Comparison of ENCODE assay signal across 8 cellular contexts in the genomic region with DNA sequence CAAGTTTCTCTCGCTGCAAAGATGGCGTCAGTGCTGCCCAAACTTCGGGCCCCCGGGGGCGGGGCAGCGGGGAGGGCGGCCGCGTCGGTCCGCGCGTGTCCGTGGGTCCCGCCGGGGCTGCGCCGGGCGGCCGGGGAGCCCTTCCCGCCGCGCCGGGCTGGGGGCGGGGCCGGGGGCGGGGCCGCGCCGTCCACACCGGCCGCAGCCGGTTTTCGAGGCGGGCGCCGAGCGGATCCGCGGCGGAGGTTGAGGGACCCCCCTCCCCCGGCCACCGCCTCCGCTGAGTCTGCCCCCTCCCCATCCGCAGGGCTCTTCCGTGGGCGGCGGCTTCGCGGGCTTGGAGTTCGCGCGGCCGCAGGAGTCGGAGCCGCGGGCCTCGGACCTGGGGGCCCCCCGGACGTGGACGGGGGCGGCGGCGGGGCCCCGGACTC. TPM values are rescaled to one million over a fixed set of nuclear protein-coding genes. Genes with fewer than 3 reads are reported as not detected.
DNase-seq lines count a peak whose midpoint lies in the region; ATAC-seq, FAIRE-seq and TF ChIP-seq lines count a peak whose summit lies in the region.

No MANE protein-coding gene starts in this region.

- DNase-seq in DMS53 treated with DMSO at 0.1 percent for 48 hours (lab: John Stamatoyannopoulos, UW; ENCODE audit: unreplicated experiment) (peak; percentile 15), SJCRH30 (peak in 1 of 2 experiments; percentile 58), bronchial epithelial cell (ENCODE audit: low read depth) (no peak), immature natural killer cell (peak; percentile 49 to 67 (median 55)), CD14-positive monocyte (ENCODE audit: low spot score) (no peak), GF-D8 (lab: John Stamatoyannopoulos, UW) (no peak)
- peak; percentile 38 for DNase-seq in stimulated activated CD4-positive, alpha-beta T cell treated with anti-CD3 and anti-CD28 coated beads, Interleukin-4, amount 100 ng/mL, for 24 hours

- H3K4me1 Mint-ChIP-seq in immature natural killer cell (peaks cover 14 to 18% of the 10 kb centered on the region in 2 donors), CD14-positive monocyte (peaks cover 21% of the 10 kb centered on the region)

- intact Hi-C loops in CD14-positive monocyte (cut with micrococcal nuclease), result loop anchor here in 1 of 2 donors (2.0 to 5.0 kb wide), 3 partner anchors 31 to 122 kb away; partner anchors contain the start of genes ABHD16B, RTEL1 and ZGPAT

- peaks cover 0 to 9% (median 6%) of the 10 kb centered on the region in 3 donors for H3K27me3 Mint-ChIP-seq in immature natural killer cell (ENCODE audit: low read depth in 3 of 3)
- H3K27me3 Mint-ChIP-seq in CD14-positive monocyte (ENCODE audit: low read depth in 3 of 3), result peaks cover 17 to 38% (median 25%) of the 10 kb centered on the region in 3 donors

- no peaks in the 10 kb centered on the region for H3K9me3 ChIP-seq in SJCRH30 (replicated peaks)

- peaks cover 7% of the 10 kb centered on the region for H3K36me3 ChIP-seq in SJCRH30
- peaks cover 19% of the 10 kb centered on the region for H3K36me3 ChIP-seq in bronchial epithelial cell (ENCODE audit: control insufficient read depth, insufficient read depth, low read length)

- H3K9me3 Mint-ChIP-seq in immature natural killer cell (no peaks in the 10 kb centered on the region), CD14-positive monocyte (peaks cover 0 to 4% (median 0%) of the 10 kb centered on the region in 7 donors)

- H3K4me3 Mint-ChIP-seq in immature natural killer cell, result no peak overlapping the region
- H3K4me3 Mint-ChIP-seq in CD14-positive monocyte, result no peak overlapping the region

- H3K27me3 ChIP-seq in SJCRH30 (no peaks in the 10 kb centered on the region), bronchial epithelial cell (ENCODE audit: control insufficient read depth, insufficient read depth, low read length) (no peaks in the 10 kb centered on the region)

- no peak for FAIRE-seq in bronchial epithelial cell (lab: Jason Lieb, UNC)

- TF ChIP-seq CTCF in bronchial epithelial cell (IDR thresholded peaks at IDR 0.05; ENCODE audit: insufficient read depth, low read length, severe bottlenecking) (no peak), CD14-positive monocyte (IDR thresholded peaks at IDR 0.05) (no peak)

- peak; percentile 17 for ATAC-seq in HG02623 (IDR thresholded peaks at IDR 0.05; ENCODE audit: unreplicated experiment)

- no peak overlapping the region for H3K27ac Mint-ChIP-seq in immature natural killer cell
- H3K27ac Mint-ChIP-seq in CD14-positive monocyte, result no peak overlapping the region

- H3K36me3 Mint-ChIP-seq in immature natural killer cell (peaks cover 0 to 4% (median 3%) of the 10 kb centered on the region in 3 donors), CD14-positive monocyte (peaks cover 8 to 15% of the 10 kb centered on the region in 2 donors)

- H3K4me3 ChIP-seq in SJCRH30 (peak overlapping the region; percentile 80), bronchial epithelial cell (ENCODE audit: low read depth, low read length) (peak overlapping the region; percentile 67)

- peak overlapping the region; percentile 27 for H3K27ac ChIP-seq in SJCRH30

- peaks cover 6% of the 10 kb centered on the region for H3K4me1 ChIP-seq in SJCRH30

RNA-seq across cellular contexts. Expression of gene SLC2A4RG, which starts 0.5 kb away (rescaled TPM):
- total RNA-seq in SJCRH30 (2014; rRNA removed; shearing (Covaris generic)), result 52.8 and 64.7 TPM in 2 replicates
- 14.0 and 21.8 TPM in 2 replicates for total RNA-seq in bronchial epithelial cell
- polyA plus RNA-seq in immature natural killer cell (1 to 10 TPM; 1.5 to 3.6 (median 3.2) TPM), CD14-positive monocyte (1 to 10 TPM in 1 of 2 donors, under 1 TPM in 1; 0.46 to 1.5 TPM)

RNA-seq across cellular contexts. Expression of gene LIME1, which starts 3.6 kb away (rescaled TPM):
- 4.5 and 10.0 TPM in 2 replicates for total RNA-seq in SJCRH30 (2014; rRNA removed; shearing (Covaris generic))
- total RNA-seq in bronchial epithelial cell, result 0.53 and 2.0 TPM in 2 replicates
- polyA plus RNA-seq in immature natural killer cell, result 100 to 1,000 TPM; 177 to 227 (median 180) TPM
- under 1 TPM; 0.39 to 0.62 TPM for polyA plus RNA-seq in CD14-positive monocyte

RNA-seq across cellular contexts. Expression of gene ZGPAT, which starts 32.2 kb away (rescaled TPM):
- 24.9 and 26.2 TPM in 2 replicates for total RNA-seq in SJCRH30 (2014; rRNA removed; shearing (Covaris generic))
- 17.7 and 25.5 TPM in 2 replicates for total RNA-seq in bronchial epithelial cell
- 10 to 100 TPM; 26.6 to 64.1 (median 33.9) TPM for polyA plus RNA-seq in immature natural killer cell
- polyA plus RNA-seq in CD14-positive monocyte, result 10 to 100 TPM; 24.2 to 28.3 TPM

RNA-seq across cellular contexts. Expression of gene ARFRP1, which starts 32.3 kb away (rescaled TPM):
- 39.3 and 44.5 TPM in 2 replicates for total RNA-seq in SJCRH30 (2014; rRNA removed; shearing (Covaris generic))
- 49.2 and 55.5 TPM in 2 replicates for total RNA-seq in bronchial epithelial cell
- 10 to 100 TPM; 43.0 to 72.7 (median 54.3) TPM for polyA plus RNA-seq in immature natural killer cell
- polyA plus RNA-seq in CD14-positive monocyte, result 10 to 100 TPM; 18.2 to 20.7 TPM

RNA-seq across cellular contexts. Expression of gene TNFRSF6B, which starts 43.6 kb away (rescaled TPM):
- total RNA-seq in SJCRH30 (2014; rRNA removed; shearing (Covaris generic)), result 1.3 and 1.7 TPM in 2 replicates
- 4.9 and 7.1 TPM in 2 replicates for total RNA-seq in bronchial epithelial cell
- polyA plus RNA-seq in immature natural killer cell (not detected), CD14-positive monocyte (not detected)

Comparison
In these comparisons a context has a peak if more than half of its experiments do, and no peak if none do; other contexts are left out.
1. DNase-seq: peak in DMS53 treated with DMSO at 0.1 percent for 48 hours (single experiment), immature natural killer cell (3 of 3) and stimulated activated CD4-positive, alpha-beta T cell treated with anti-CD3 and anti-CD28 coated beads, Interleukin-4, amount 100 ng/mL, for 24 hours (single experiment); none in bronchial epithelial cell (single experiment), CD14-positive monocyte (single experiment) and GF-D8 (single experiment).